ENCODE assay signal across 8 cellular contexts in genomic region chr10:6202684-6203330, GRCh38. TPM values are rescaled to one million over a fixed set of nuclear protein-coding genes. Genes with fewer than 3 reads are reported as not detected.
DNase-seq lines count a peak whose midpoint lies in the region; ATAC-seq, FAIRE-seq and TF ChIP-seq lines count a peak whose summit lies in the region.

Gene PFKFB3, plus strand, starts transcription at chr10:6202932. Its CDS starts 329 bp downstream, at chr10:6203261.

- TF ChIP-seq CTCF in BJ (IDR thresholded peaks at IDR 0.05; ENCODE audit: insufficient read depth, low read depth, low read length) = peak; percentile 70
- TF ChIP-seq CTCF in H1 (IDR thresholded peaks at IDR 0.05; ENCODE audit: control extremely low read depth in 1 of 3, insufficient read depth in 1 of 3, low read depth in 1 of 3, low read length in 3 of 3) = peak; percentile 85 to 91 (median 88)

- 2% methylated on average over 52 of the region's 75 CpGs; no CpG with 5 or more reads in 1 of the 2 experiments for WGBS in H1 (ENCODE audit: extremely low coverage in 1 of 2, insufficient coverage in 1 of 2, insufficient read length in 1 of 2, insufficient replicate concordance in 2 of 2, low coverage in 1 of 2, low lambda C conversion rate in 2 of 2, missing lambda C conversion rate in 1 of 2), 2 experiments
- 0% methylated on average over 47 of the region's 75 CpGs for WGBS in mesenchymal stem cell

- peak within 1 kb of the TSS; percentile 97 for H3K18ac ChIP-seq in H1 (ENCODE audit: extremely low read depth, low read length)
- H3K18ac ChIP-seq in mesenchymal stem cell (ENCODE audit: low read depth in 1 of 2, low read length in 2 of 2) = peak within 1 kb of the TSS; percentile 75 to 94

- H3K14ac ChIP-seq in H1 (ENCODE audit: insufficient read length) (no peak within 1 kb of the TSS), mesenchymal stem cell (ENCODE audit: low read length in 2 of 2) (peak within 1 kb of the TSS in 1 of 2 experiments; percentile 97)

- peak within 1 kb of the TSS; percentile 96 for H4K5ac ChIP-seq in H1 (ENCODE audit: insufficient read length, low read depth, low read length)

- peak within 1 kb of the TSS; percentile 98 for H4K8ac ChIP-seq in H1 (ENCODE audit: extremely low read depth, insufficient read depth, low read length)
- peak within 1 kb of the TSS; percentile 78 for H4K8ac ChIP-seq in mesenchymal stem cell (ENCODE audit: low read length)

- H2BK20ac ChIP-seq in H1 (ENCODE audit: low read length) = no peak within 1 kb of the TSS

- H2BK120ac ChIP-seq in H1 (replicated peaks; ENCODE audit: low read depth, low read length) (peak within 1 kb of the TSS; percentile 64), mesenchymal stem cell (ENCODE audit: low read depth, low read length) (peak within 1 kb of the TSS; percentile 58)

- no peak for DNase-seq in BJ (ENCODE audit: low read depth)
- DNase-seq in NCI-H748 (lab: John Stamatoyannopoulos, UW; ENCODE audit: unreplicated experiment) = peak; percentile 89
- peak; percentile 84 to 85 for DNase-seq in activated CD8-positive, alpha-beta memory T cell treated with anti-CD3 and anti-CD28 coated beads for 4 hours (ENCODE audit: low read depth in 2 of 2)
- DNase-seq in H1 (ENCODE audit: low read depth in 1 of 2, low spot score in 2 of 2) = peak; percentile 82 to 99
- DNase-seq in mesenchymal stem cell = peak; percentile 95
- DNase-seq in stimulated activated CD8-positive, alpha-beta memory T cell treated with anti-CD3 and anti-CD28 coated beads, Interleukin-12 subunit alpha, Interleukin-12 subunit beta, amount 100 ng/mL, for 4 hours (ENCODE audit: low read depth) = peak; percentile 88

- H2BK12ac ChIP-seq in H1 (ENCODE audit: low read depth, low read length) (peak within 1 kb of the TSS; percentile 75; the same call in 1 of the 2 replicates), mesenchymal stem cell (ENCODE audit: low read length in 2 of 2) (peak within 1 kb of the TSS; percentile 18 to 71)

- H2BK5ac ChIP-seq in H1 (ENCODE audit: low read depth, low read length) = peak within 1 kb of the TSS; percentile 83; the same call in 1 of the 2 replicates
- peak within 1 kb of the TSS; percentile 75 for H2BK5ac ChIP-seq in mesenchymal stem cell (ENCODE audit: low read depth, low read length, poor library complexity, severe bottlenecking)

- H4K20me1 ChIP-seq in H1 (replicated peaks in 1 of 2; ENCODE audit: control insufficient read depth in 1 of 2, insufficient read depth in 2 of 2, low read length in 2 of 2) = peaks cover 12 to 25% of the 10 kb centered on the region in 2 experiments

- H3K4me2 ChIP-seq in H1 (ENCODE audit: insufficient read depth in 1 of 2, low read depth in 2 of 2, low read length in 2 of 2) = peak within 1 kb of the TSS; percentile 81 to 100
- peak within 1 kb of the TSS; percentile 99 for H3K4me2 ChIP-seq in mesenchymal stem cell (ENCODE audit: low read length, poor library complexity, severe bottlenecking)

- ATAC-seq in GM19023 (IDR thresholded peaks at IDR 0.05; ENCODE audit: unreplicated experiment) = peak; percentile 68
- ATAC-seq in HG03196 (IDR thresholded peaks at IDR 0.05; ENCODE audit: unreplicated experiment) = peak; percentile 73

- H3K27ac ChIP-seq in H1 (ENCODE audit: low read depth, low read length) (peak within 1 kb of the TSS; percentile 91), mesenchymal stem cell (ENCODE audit: low read length, poor library complexity, severe bottlenecking) (peak within 1 kb of the TSS; percentile 59)

- H3K4me1 ChIP-seq in H1 (replicated peaks in 1 of 4; ENCODE audit: control insufficient read depth in 3 of 4, insufficient read depth in 4 of 4, low read length in 3 of 4) (peaks cover 3 to 10% (median 7%) of the 10 kb centered on the region in 4 experiments), mesenchymal stem cell (ENCODE audit: control insufficient read depth, insufficient read depth, low read depth, low read length) (peaks cover 27% of the 10 kb centered on the region)

- no peaks in the 10 kb centered on the region for H3K9me3 ChIP-seq in H1 (ENCODE audit: insufficient read depth in 2 of 2, low read depth in 1 of 2, low read length in 1 of 2)
- no peaks in the 10 kb centered on the region for H3K9me3 ChIP-seq in mesenchymal stem cell (ENCODE audit: control insufficient read depth, low read length)

- H3K23ac ChIP-seq in H1 (ENCODE audit: insufficient read length) = no peak within 1 kb of the TSS
- peak within 1 kb of the TSS in 1 of 2 experiments; percentile 99 for H3K23ac ChIP-seq in mesenchymal stem cell (ENCODE audit: low read length in 2 of 2)

- H2BK15ac ChIP-seq in H1 (ENCODE audit: low read length) = peak within 1 kb of the TSS; percentile 95; the same call in 1 of the 2 replicates
- H2BK15ac ChIP-seq in mesenchymal stem cell (ENCODE audit: low read depth, poor library complexity, severe bottlenecking) = no peak within 1 kb of the TSS

- CTCF ChIA-PET in BJ (lab: Yijun Ruan, JAX) = interaction anchor here (0.7 to 7.9 kb wide), 50 partner anchors 8 to 1209 kb away, joined by 3 to 228 read pairs (median 6); no protein-coding TSS in a partner anchor
- CTCF ChIA-PET in H1 (lab: Charles Lee; ENCODE audit: partially characterized antibody) = interaction anchor here (0.6 to 5.2 kb wide), 44 partner anchors 9 to 651 kb away, joined by 3 to 56 read pairs (median 4); no protein-coding TSS in a partner anchor

- H3K27me3 ChIP-seq in BJ (ENCODE audit: control insufficient read depth, insufficient read depth, low read length) (no peaks in the 10 kb centered on the region), H1 (replicated peaks in 1 of 4; ENCODE audit: control insufficient read depth in 3 of 4, extremely low read depth in 1 of 4, insufficient read depth in 3 of 4, low read length in 3 of 4) (peaks cover 19 to 37% (median 33%) of the 10 kb centered on the region in 4 experiments; a peak in 6 of 7 replicates), mesenchymal stem cell (ENCODE audit: control insufficient read depth in 1 of 2, insufficient read depth in 1 of 2, low read length in 2 of 2) (peaks cover 0 to 4% of the 10 kb centered on the region in 2 experiments)

- POLR2A ChIA-PET in BJ (lab: Charles Lee) (interaction anchor here (1.0 to 1.8 kb wide), 4 partner anchors 67 to 207 kb away, joined by 3 to 13 read pairs (median 4); no protein-coding TSS in a partner anchor), H1 (lab: Charles Lee; ENCODE audit: partially characterized antibody) (interaction anchor here (0.6 to 3.9 kb wide), 56 partner anchors 9 to 384 kb away, joined by 3 to 66 read pairs (median 6); partner anchors contain the start of genes IL15RA and RBM17)

- TF ChIP-seq EP300 in H1 (IDR thresholded peaks at IDR 0.05; ENCODE audit: borderline replicate concordance in 1 of 2, low read depth in 2 of 2, low read length in 2 of 2) = peak in 1 of 2 experiments; percentile 77; a peak in 1 of 3 replicates

- peaks cover 0 to 23% of the 10 kb centered on the region in 2 experiments; a peak in 3 of 4 replicates for H3K79me2 ChIP-seq in H1 (ENCODE audit: control insufficient read depth in 1 of 2, insufficient read depth in 2 of 2, low read length in 2 of 2)

- H3K36me3 ChIP-seq in BJ (ENCODE audit: control insufficient read depth, insufficient read depth, low read length) (no peaks in the 10 kb centered on the region; the same call in 1 of the 2 replicates), H1 (ENCODE audit: control insufficient read depth in 2 of 4, insufficient read depth in 4 of 4, low read length in 3 of 4) (no peaks in the 10 kb centered on the region), mesenchymal stem cell (ENCODE audit: control insufficient read depth in 1 of 2, insufficient read depth in 2 of 2, low read depth in 1 of 2, low read length in 2 of 2) (no peaks in the 10 kb centered on the region)

- peaks cover 22% of the 10 kb centered on the region for H3K23me2 ChIP-seq in H1 (ENCODE audit: low read depth, low read length)

- peak; percentile 100 for TF ChIP-seq POLR2A in H1 (IDR thresholded peaks at IDR 0.05; ENCODE audit: control extremely low read depth in 1 of 2, low read depth in 2 of 2, low read length in 2 of 2)

- no peak within 1 kb of the TSS for H2AK5ac ChIP-seq in H1 (ENCODE audit: low read depth, low read length)
- H2AK5ac ChIP-seq in mesenchymal stem cell (ENCODE audit: low read length, severe bottlenecking) = no peak within 1 kb of the TSS

- H3K4ac ChIP-seq in H1 (replicated peaks; ENCODE audit: insufficient read length, low read depth, low read length) (no peak within 1 kb of the TSS), mesenchymal stem cell (ENCODE audit: low read depth in 1 of 2, low read length in 2 of 2) (peak within 1 kb of the TSS; percentile 50 to 84)

- H3K9ac ChIP-seq in H1 (replicated peaks in 1 of 4; ENCODE audit: extremely low read depth in 1 of 4, low read depth in 3 of 4, low read length in 3 of 4) (peak within 1 kb of the TSS; percentile 54 to 90 (median 86)), mesenchymal stem cell (ENCODE audit: low read length) (peak within 1 kb of the TSS; percentile 92)

- TF ChIP-seq RAD21 in H1 (IDR thresholded peaks at IDR 0.05 in 1 of 2, conservative IDR thresholded peaks at IDR 0.05 in 1 of 2; ENCODE audit: low read depth in 2 of 2, low read length in 2 of 2) = peak; percentile 72 to 78

- peak within 1 kb of the TSS; percentile 97 for H4K91ac ChIP-seq in H1 (replicated peaks; ENCODE audit: insufficient read length, low read length)
- H4K91ac ChIP-seq in mesenchymal stem cell (ENCODE audit: low read length) = peak within 1 kb of the TSS; percentile 83

- H3K4me3 ChIP-seq in BJ (ENCODE audit: low read depth, low read length) (peak within 1 kb of the TSS; percentile 95), H1 (ENCODE audit: extremely low read depth in 1 of 4, insufficient read depth in 2 of 4, low read depth in 3 of 4, low read length in 4 of 4) (peak within 1 kb of the TSS; percentile 63 to 92 (median 80)), mesenchymal stem cell (ENCODE audit: insufficient read depth in 1 of 2, low read depth in 1 of 2, low read length in 2 of 2) (peak within 1 kb of the TSS; percentile 90 to 92)

- FAIRE-seq in H1 (lab: Jason Lieb, UNC) = no peak

- H2AFZ ChIP-seq in H1 (ENCODE audit: low read length) (no peak within 1 kb of the TSS; the same call in 1 of the 2 replicates), mesenchymal stem cell (ENCODE audit: low read depth, low read length) (peak within 1 kb of the TSS; percentile 81)

- peak within 1 kb of the TSS; percentile 82 for H3K56ac ChIP-seq in H1 (replicated peaks; ENCODE audit: insufficient read length, low read depth, low read length)

- H3K79me1 ChIP-seq in H1 (ENCODE audit: low read depth, low read length) (peaks cover 2% of the 10 kb centered on the region; the same call in 1 of the 2 replicates), mesenchymal stem cell (replicated peaks; ENCODE audit: low read length, poor library complexity, severe bottlenecking) (peaks cover 9% of the 10 kb centered on the region)

RNA-seq across cellular contexts. Expression of gene PFKFB3, which starts in this region (rescaled TPM):
- polyA plus RNA-seq in BJ (2011; rRNA removed) = 15.6 and 30.7 TPM in 2 replicates
- polyA minus RNA-seq in BJ (2011; rRNA and poly(A)+ RNA removed) = 14.9 and 17.9 TPM in 2 replicates
- total RNA-seq in H1 (2021; fragmentation: NEBNext Ultra II Directional; extraction: Animal tissue kit (Norgen Biotek cat#: 25700)) = 27.3 and 32.0 TPM in 2 replicates
- 15.6 and 27.5 TPM in 2 replicates for polyA plus RNA-seq in H1 (2011; rRNA removed)
- polyA plus RNA-seq in H1 (2011; cell fraction: cytosol; rRNA removed) = 16.8 TPM
- 47.6 TPM for polyA plus RNA-seq in H1 (2011; cell fraction: nucleus; rRNA removed)
- polyA plus RNA-seq in H1 (2012, experiment 1 of 2) = 18.4 to 25.7 TPM (median 22.3 TPM) in 4 replicates
- polyA plus RNA-seq in H1 (2012, experiment 2 of 2) = 11.8 TPM
- polyA plus RNA-seq in H1 (2013, experiment 1 of 2) = 11.7 TPM
- polyA plus RNA-seq in H1 (2013, experiment 2 of 2) = 11.3 TPM
- 28.8 and 34.1 TPM in 2 replicates for polyA minus RNA-seq in H1 (2011; rRNA and poly(A)+ RNA removed)
- 15.3 TPM for polyA minus RNA-seq in H1 (2011; cell fraction: cytosol; rRNA and poly(A)+ RNA removed)
- polyA minus RNA-seq in H1 (2011; cell fraction: nucleus; rRNA and poly(A)+ RNA removed) = 55.3 TPM
- 14.6 TPM for polyA plus RNA-seq in mesenchymal stem cell (2013, experiment 1 of 2)
- 15.8 TPM for polyA plus RNA-seq in mesenchymal stem cell (2013, experiment 2 of 2)
